17 cellular contexts compared by ENCODE assay signal in genomic region chr16:19289805-19290490, GRCh38. TPM values are rescaled to one million over a fixed set of nuclear protein-coding genes. Genes with fewer than 3 reads are reported as not detected.
DNase-seq lines count a peak whose midpoint lies in the region; TF ChIP-seq lines count a peak whose summit lies in the region.
"Had no signal": no experiment of that assay in that cellular context is flagged by ENCODE, and none has a peak within 500 bp of the region (broad histone marks: within the 10 kb centered on the region; RNA-seq: fewer than 3 reads in every experiment).

No MANE protein-coding gene starts in this region.

- H3K27ac Mint-ChIP-seq in nephron: peak overlapping the region; percentile 34 to 72 (median 41)
- H3K27ac Mint-ChIP-seq: activated B cell treated with CpG ODN at 0.5 μM for 24 hours; memory B cell; T-helper 1 cell treated with Interleukin-12 subunit alpha and Interleukin-12 subunit beta and Interleukin-4 antibody, amounts not matched to agents 30 μg/mL and 1 μg/mL, for 36 hours had no signal

- 61% methylated on average over 7 of the region's 7 CpGs for WGBS in hepatocyte (ENCODE audit: low lambda C conversion rate, missing lambda C conversion rate)

- H3K27ac ChIP-seq in HUES6 (ENCODE audit: low read depth, low read length) (peak overlapping the region; percentile 58), brain microvascular endothelial cell (no peak overlapping the region), hepatocyte (no peak overlapping the region)

- H3K4me1 ChIP-seq in BE2C (no peaks in the 10 kb centered on the region), HUES6 (ENCODE audit: control insufficient read depth, insufficient read depth, low read length) (peaks cover 43% of the 10 kb centered on the region), hepatocyte (ENCODE audit: insufficient read depth) (no peaks in the 10 kb centered on the region)

- in situ Hi-C loops in brain microvascular endothelial cell (cut with HindIII; ENCODE audit: low pct_ligation_motif_present, low sequenced_read_pairs): no loop called here

- H3K27me3 Mint-ChIP-seq in nephron (ENCODE audit: low read depth): peaks cover 5% of the 10 kb centered on the region

- no peaks in the 10 kb centered on the region for H4K20me1 ChIP-seq in hepatocyte (ENCODE audit: insufficient read depth, poor library complexity, severe bottlenecking)

- TF ChIP-seq CTCF in BE2C (IDR thresholded peaks at IDR 0.05; ENCODE audit: low read depth, low read length): no peak
- no peak for TF ChIP-seq CTCF in nephron (IDR thresholded peaks at IDR 0.05; ENCODE audit: unreplicated experiment in 3 of 3)
- TF ChIP-seq CTCF in brain microvascular endothelial cell (IDR thresholded peaks at IDR 0.05; ENCODE audit: low read depth, low read length, missing control alignments): no peak
- TF ChIP-seq CTCF in hepatocyte (IDR thresholded peaks at IDR 0.05; ENCODE audit: poor library complexity): no peak

- H3K9me3 ChIP-seq in BE2C (no peaks in the 10 kb centered on the region), HUES6 (ENCODE audit: control insufficient read depth, insufficient read depth, low read depth, low read length) (peaks cover 5% of the 10 kb centered on the region; the same call in 1 of the 2 replicates), hepatocyte (ENCODE audit: low read depth) (no peaks in the 10 kb centered on the region)

- H3K27me3 ChIP-seq in BE2C (no peaks in the 10 kb centered on the region), HUES6 (ENCODE audit: control insufficient read depth, insufficient read depth, low read length) (no peaks in the 10 kb centered on the region), brain microvascular endothelial cell (replicated peaks) (no peaks in the 10 kb centered on the region), hepatocyte (no peaks in the 10 kb centered on the region)

- peak overlapping the region; percentile 5 for H3K9ac ChIP-seq in HUES6 (ENCODE audit: low read length)

- no peak overlapping the region for H2AFZ ChIP-seq in hepatocyte

- H3K9me2 ChIP-seq in hepatocyte (replicated peaks; ENCODE audit: insufficient read depth): no peaks in the 10 kb centered on the region

- H3K9me3 Mint-ChIP-seq in nephron: no peaks in the 10 kb centered on the region
- H3K9me3 Mint-ChIP-seq: activated B cell treated with CpG ODN at 0.5 μM for 24 hours, memory B cell had no signal

- DNase-seq in BE2C (peak; percentile 8), astrocyte of the hippocampus (ENCODE audit: low read depth, low spot score) (peak; percentile 57), NCI-H1417 treated with DMSO at 0.1 percent for 48 hours (lab: John Stamatoyannopoulos, UW) (no peak), SIG-M5 treated with dmso at 0.1 percent for 504 hours (lab: John Stamatoyannopoulos, UW; ENCODE audit: unreplicated experiment) (no peak), brain microvascular endothelial cell (no peak), hepatocyte (ENCODE audit: low spot score) (no peak)
- DNase-seq: activated B cell treated with CpG ODN at 0.5 μM for 24 hours; activated gamma-delta T cell; NCI-H2029 treated with DMSO at 0.1 percent for 48 hours; stimulated activated CD4-positive, alpha-beta T cell treated with anti-CD3 and anti-CD28 coated beads, Interleukin-1b, Interleukin-23, amount 100 ng/mL, for 48 hours had no signal

- no peaks in the 10 kb centered on the region for H3K36me3 Mint-ChIP-seq in nephron (ENCODE audit: low read depth)
- H3K36me3 Mint-ChIP-seq: memory B cell had no signal

- H3K36me3 ChIP-seq in BE2C (no peaks in the 10 kb centered on the region), HUES6 (ENCODE audit: control insufficient read depth, insufficient read depth, low read length) (no peaks in the 10 kb centered on the region), brain microvascular endothelial cell (replicated peaks) (no peaks in the 10 kb centered on the region), hepatocyte (replicated peaks; ENCODE audit: insufficient read depth, low read depth) (no peaks in the 10 kb centered on the region)

- no peak overlapping the region for H3K4me2 ChIP-seq in hepatocyte

- H3K79me2 ChIP-seq in hepatocyte: no peaks in the 10 kb centered on the region

- H3K4me3 Mint-ChIP-seq in nephron: peak overlapping the region in 2 of 3 experiments; percentile 23 to 28
- H3K4me3 Mint-ChIP-seq: activated B cell treated with CpG ODN at 0.5 μM for 24 hours; memory B cell; T-helper 1 cell treated with Interleukin-12 subunit alpha and Interleukin-12 subunit beta and Interleukin-4 antibody, amounts not matched to agents 30 μg/mL and 1 μg/mL, for 36 hours had no signal

- H3K4me1 Mint-ChIP-seq in nephron: peaks cover 30% of the 10 kb centered on the region

- H3K4me3 ChIP-seq in BE2C (ENCODE audit: low read depth, low read length): no peak overlapping the region
- no peak overlapping the region for H3K4me3 ChIP-seq in HUES6 (ENCODE audit: low read depth, low read length)
- H3K4me3 ChIP-seq in brain microvascular endothelial cell (ENCODE audit: low read depth, low read length): no peak overlapping the region
- H3K4me3 ChIP-seq in hepatocyte: no peak overlapping the region

RNA-seq across cellular contexts. Expression of gene CLEC19A, which starts 4.4 kb away (rescaled TPM):
- not detected for polyA plus RNA-seq in BE2C (2012; ENCODE audit: insufficient read depth, insufficient read length, low read depth)
- not detected in 2 replicates for total RNA-seq in hepatocyte
- not detected in 2 replicates for polyA plus RNA-seq in hepatocyte
- total RNA-seq: activated B cell treated with CpG ODN at 0.5 μM for 24 hours, epithelial cell of proximal tubule had no signal
- polyA plus RNA-seq: keratinocyte, neural cell had no signal

Comparison
In these comparisons a context has a peak if more than half of its experiments do, and no peak if none do; other contexts are left out.
1. DNase-seq: peak in BE2C (single experiment) and astrocyte of the hippocampus (single experiment); none in NCI-H1417 treated with DMSO at 0.1 percent for 48 hours (single experiment), SIG-M5 treated with dmso at 0.1 percent for 504 hours (single experiment), brain microvascular endothelial cell (single experiment) and hepatocyte (single experiment).